In the genomic region with DNA sequence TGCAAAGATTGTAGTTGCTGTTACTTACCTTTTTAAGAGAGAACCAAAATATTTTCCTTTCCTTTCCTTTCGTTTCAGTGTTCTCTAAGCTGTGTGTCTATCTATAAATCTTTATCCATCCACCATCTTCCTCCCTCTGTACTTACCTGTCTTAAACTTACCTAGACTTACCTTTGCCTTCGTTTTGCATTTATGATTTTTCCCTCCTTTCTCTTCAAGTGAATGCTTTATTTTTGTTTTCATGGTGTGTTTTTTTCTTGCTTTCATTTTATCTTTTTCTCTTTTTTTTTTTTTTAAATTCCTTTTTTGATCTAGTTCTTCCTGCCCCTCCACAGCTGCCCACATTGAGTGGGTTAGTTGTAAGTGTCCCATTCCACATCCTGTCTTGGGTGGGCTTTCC, we compare ENCODE assay signal across 31 cellular contexts. TPM values are rescaled to one million over a fixed set of nuclear protein-coding genes. Genes with fewer than 3 reads are reported as not detected.
DNase-seq lines count a peak whose midpoint lies in the region; ATAC-seq and TF ChIP-seq lines count a peak whose summit lies in the region.
"Had no signal": no experiment of that assay in that cellular context is flagged by ENCODE, and none has a peak within 500 bp of the region (broad histone marks: within the 10 kb centered on the region; RNA-seq: fewer than 3 reads in every experiment).

No MANE protein-coding gene starts in this region.

- no peaks in the 10 kb centered on the region for H3F3A ChIP-seq in PC-9 (ENCODE audit: insufficient read depth, low read depth)

- BruUV-seq in PC-9 (replicated peaks; lab: Mats Ljungman, UMichigan) = no TSS peak

- H3K4me1 ChIP-seq in PC-9 (replicated peaks; ENCODE audit: insufficient read depth) = no peaks in the 10 kb centered on the region

- H3K27me3 Mint-ChIP-seq in activated CD4-positive, alpha-beta T cell treated with anti-CD3 and anti-CD28 coated beads, Interleukin-2, amount 10 ng/mL, durations not matched to agents 7 days and 5 days = no peaks in the 10 kb centered on the region
- H3K27me3 Mint-ChIP-seq in CD4-positive, alpha-beta T cell = no peaks in the 10 kb centered on the region
- H3K27me3 Mint-ChIP-seq in activated T-helper 1 cell treated with anti-CD3 and anti-CD28 coated beads, Interleukin-12 subunit alpha, Interleukin-12 subunit beta, Interleukin-2, Interleukin-4 antibody, amounts not matched to agents 30 ng/mL and 10 ng/mL and 1 ng/mL, durations not matched to agents 14 hours and 24 hours and 36 hours (ENCODE audit: insufficient read depth) = no peaks in the 10 kb centered on the region
- no peaks in the 10 kb centered on the region for H3K27me3 Mint-ChIP-seq in naive thymus-derived CD8-positive, alpha-beta T cell
- H3K27me3 Mint-ChIP-seq: activated CD8-positive, alpha-beta memory T cell treated with anti-CD3 and anti-CD28 coated beads, Interleukin-2, amount 10 ng/mL, durations not matched to agents 7 days and 5 days; effector memory CD8-positive, alpha-beta T cell; progenitor cell of endocrine pancreas had no signal

- no peak for TF ChIP-seq CTCF in CD4-positive, alpha-beta T cell (IDR thresholded peaks at IDR 0.05)
- TF ChIP-seq CTCF in PC-9 (conservative IDR thresholded peaks at IDR 0.05) = no peak

- no peaks in the 10 kb centered on the region for H3K9me3 ChIP-seq in CD4-positive, alpha-beta T cell (ENCODE audit: control insufficient read depth, low read length)
- H3K9me3 ChIP-seq in PC-9 (ENCODE audit: insufficient read depth, low read depth) = no peaks in the 10 kb centered on the region
- H3K9me3 ChIP-seq: left lung, upper lobe of left lung had no signal

- intact Hi-C loops in CD4-positive, alpha-beta T cell (cut with DNase I, micrococcal nuclease) = no loop called here
- intact Hi-C loops in activated T-helper 1 cell treated with anti-CD3 and anti-CD28 coated beads, Interleukin-12 subunit alpha, Interleukin-12 subunit beta, Interleukin-2, Interleukin-4 antibody, amounts not matched to agents 30 ng/mL and 10 ng/mL and 1 ng/mL, durations not matched to agents 14 hours and 24 hours and 36 hours (cut with micrococcal nuclease) = no loop called here
- intact Hi-C loops in PC-9 (cut with micrococcal nuclease; ENCODE audit: unreplicated experiment) (no loop called here), Right ventricle myocardium superior (cut with DNase I) (no loop called here)

- H3K27me3 ChIP-seq in CD4-positive, alpha-beta T cell (ENCODE audit: control insufficient read depth, insufficient read depth, low read length) = no peaks in the 10 kb centered on the region
- no peaks in the 10 kb centered on the region for H3K27me3 ChIP-seq in PC-9 (ENCODE audit: insufficient read depth, low read depth)
- H3K27me3 ChIP-seq: left lung, upper lobe of left lung had no signal

- H3K9me3 Mint-ChIP-seq in activated CD4-positive, alpha-beta T cell treated with anti-CD3 and anti-CD28 coated beads, Interleukin-2, amount 10 ng/mL, durations not matched to agents 7 days and 5 days = no peaks in the 10 kb centered on the region
- no peaks in the 10 kb centered on the region for H3K9me3 Mint-ChIP-seq in CD4-positive, alpha-beta T cell
- no peaks in the 10 kb centered on the region for H3K9me3 Mint-ChIP-seq in activated T-helper 1 cell treated with anti-CD3 and anti-CD28 coated beads, Interleukin-12 subunit alpha, Interleukin-12 subunit beta, Interleukin-2, Interleukin-4 antibody, amounts not matched to agents 30 ng/mL and 10 ng/mL and 1 ng/mL, durations not matched to agents 14 hours and 24 hours and 36 hours
- H3K9me3 Mint-ChIP-seq in naive thymus-derived CD8-positive, alpha-beta T cell = no peaks in the 10 kb centered on the region
- H3K9me3 Mint-ChIP-seq: effector memory CD8-positive, alpha-beta T cell; GM23338 had no signal

- peaks cover 40% of the 10 kb centered on the region for H3K4me1 Mint-ChIP-seq in activated CD4-positive, alpha-beta T cell treated with anti-CD3 and anti-CD28 coated beads, Interleukin-2, amount 10 ng/mL, durations not matched to agents 7 days and 5 days
- H3K4me1 Mint-ChIP-seq in CD4-positive, alpha-beta T cell (ENCODE audit: low read depth) = peaks cover 91% of the 10 kb centered on the region
- H3K4me1 Mint-ChIP-seq in activated T-helper 1 cell treated with anti-CD3 and anti-CD28 coated beads, Interleukin-12 subunit alpha, Interleukin-12 subunit beta, Interleukin-2, Interleukin-4 antibody, amounts not matched to agents 30 ng/mL and 10 ng/mL and 1 ng/mL, durations not matched to agents 14 hours and 24 hours and 36 hours (ENCODE audit: low read depth) = peaks cover 37% of the 10 kb centered on the region
- H3K4me1 Mint-ChIP-seq in naive thymus-derived CD8-positive, alpha-beta T cell = peaks cover 33 to 87% (median 73%) of the 10 kb centered on the region in 4 donors

- no peak overlapping the region for H3K4me2 ChIP-seq in PC-9
- H3K4me2 ChIP-seq: GM23338 had no signal

- H3K36me3 Mint-ChIP-seq in activated CD4-positive, alpha-beta T cell treated with anti-CD3 and anti-CD28 coated beads, Interleukin-2, amount 10 ng/mL, durations not matched to agents 7 days and 5 days (ENCODE audit: low read depth) = peaks cover 9% of the 10 kb centered on the region
- peaks cover 9% of the 10 kb centered on the region for H3K36me3 Mint-ChIP-seq in CD4-positive, alpha-beta T cell (ENCODE audit: low read depth)
- peaks cover 4% of the 10 kb centered on the region for H3K36me3 Mint-ChIP-seq in activated T-helper 1 cell treated with anti-CD3 and anti-CD28 coated beads, Interleukin-12 subunit alpha, Interleukin-12 subunit beta, Interleukin-2, Interleukin-4 antibody, amounts not matched to agents 30 ng/mL and 10 ng/mL and 1 ng/mL, durations not matched to agents 14 hours and 24 hours and 36 hours (ENCODE audit: low read depth)
- H3K36me3 Mint-ChIP-seq in naive thymus-derived CD8-positive, alpha-beta T cell = peaks cover 0 to 5% (median 2%) of the 10 kb centered on the region in 3 donors

- POLR2A ChIA-PET in activated CD4-positive, alpha-beta T cell treated with anti-CD3 and anti-CD28 coated beads, Interleukin-2, amount 10 ng/mL, durations not matched to agents 7 days and 5 days (lab: Charles Lee) = interaction anchor here (0.6 kb wide), 1 partner anchor 255 kb away, joined by 8 read pairs; no protein-coding TSS in a partner anchor
- POLR2A ChIA-PET in CD4-positive, alpha-beta T cell (lab: Charles Lee) = interaction anchor here (1.1 to 1.5 kb wide), 2 partner anchors 16 to 23 kb away, joined by 3 to 6 read pairs; no protein-coding TSS in a partner anchor
- POLR2A ChIA-PET in naive thymus-derived CD8-positive, alpha-beta T cell (lab: Charles Lee) = no interaction called here
- POLR2A ChIA-PET in PC-9 (lab: Charles Lee; ENCODE audit: unreplicated experiment) = no interaction called here

- H2AFZ ChIP-seq in PC-9 = no peak overlapping the region
- H2AFZ ChIP-seq: GM23338 had no signal

- H3K27ac Mint-ChIP-seq in activated CD4-positive, alpha-beta T cell treated with anti-CD3 and anti-CD28 coated beads, Interleukin-2, amount 10 ng/mL, durations not matched to agents 7 days and 5 days = peak overlapping the region; percentile 33
- peak overlapping the region; percentile 3 for H3K27ac Mint-ChIP-seq in CD4-positive, alpha-beta T cell
- peak overlapping the region; percentile 36 for H3K27ac Mint-ChIP-seq in activated T-helper 1 cell treated with anti-CD3 and anti-CD28 coated beads, Interleukin-12 subunit alpha, Interleukin-12 subunit beta, Interleukin-2, Interleukin-4 antibody, amounts not matched to agents 30 ng/mL and 10 ng/mL and 1 ng/mL, durations not matched to agents 14 hours and 24 hours and 36 hours
- peak overlapping the region; percentile 4 to 92 (median 66) for H3K27ac Mint-ChIP-seq in naive thymus-derived CD8-positive, alpha-beta T cell
- H3K27ac Mint-ChIP-seq: activated CD8-positive, alpha-beta memory T cell treated with anti-CD3 and anti-CD28 coated beads, Interleukin-2, amount 10 ng/mL, durations not matched to agents 7 days and 5 days; progenitor cell of endocrine pancreas had no signal

- ATAC-seq in CD4-positive, alpha-beta T cell (ENCODE audit: poor library complexity) = no peak
- no peak for ATAC-seq in naive thymus-derived CD8-positive, alpha-beta T cell
- no peak for ATAC-seq in Right ventricle myocardium superior (ENCODE audit: poor library complexity)
- ATAC-seq: activated CD8-positive, alpha-beta memory T cell treated with anti-CD3 and anti-CD28 coated beads, Interleukin-2, amount 10 ng/mL, durations not matched to agents 7 days and 5 days; effector memory CD8-positive, alpha-beta T cell; GM23338; left lung; sciatic nerve had no signal

- no peak for DNase-seq in activated CD4-positive, alpha-beta T cell treated with anti-CD3 and anti-CD28 coated beads, Interleukin-2, amount 10 ng/mL, durations not matched to agents 7 days and 5 days
- DNase-seq in activated CD4-positive, alpha-beta T cell treated with anti-CD3 and anti-CD28 coated beads, Interleukin-2, amount 50 U/mL, for 48 hours = no peak
- DNase-seq in CD4-positive, alpha-beta T cell = no peak
- no peak for DNase-seq in activated T-helper 1 cell treated with anti-CD3 and anti-CD28 coated beads, Interleukin-12 subunit alpha, Interleukin-12 subunit beta, Interleukin-2, Interleukin-4 antibody, amounts not matched to agents 30 ng/mL and 10 ng/mL and 1 ng/mL, durations not matched to agents 14 hours and 24 hours and 36 hours (ENCODE audit: low spot score)
- no peak for DNase-seq in naive thymus-derived CD8-positive, alpha-beta T cell
- DNase-seq in NCI-H2171 (lab: John Stamatoyannopoulos, UW) (no peak), PC-9 (no peak), Right ventricle myocardium superior (no peak)
- DNase-seq: activated CD4-positive, alpha-beta T cell treated with anti-CD3 and anti-CD28 coated beads for 48 hours; activated CD8-positive, alpha-beta memory T cell treated with anti-CD3 and anti-CD28 coated beads, Interleukin-2, amount 10 ng/mL, durations not matched to agents 7 days and 5 days; cortex of kidney; effector memory CD8-positive, alpha-beta T cell; erythroblast; IMR-90; left lung; mesendoderm; MV-4-11; NCI-H1436; NCI-H2081; NCI-H226; NCI-H526 treated with DMSO at 0.1 percent for 48 hours; NK-92 treated with Interleukin-12 subunit alpha and Interleukin-12 subunit beta, amount 100 ng/mL, for 24 hours; nucleus accumbens; SIG-M5; stimulated activated CD4-positive, alpha-beta T cell treated with anti-CD3 and anti-CD28 coated beads, Interleukin-12 subunit alpha, Interleukin-12 subunit beta, amount 100 ng/mL, for 4 hours; stimulated activated CD4-positive, alpha-beta T cell treated with anti-CD3 and anti-CD28 coated beads, Interleukin-2, amount 100 ng/mL, for 48 hours; upper lobe of left lung had no signal

- H3K4me3 Mint-ChIP-seq in activated CD4-positive, alpha-beta T cell treated with anti-CD3 and anti-CD28 coated beads, Interleukin-2, amount 10 ng/mL, durations not matched to agents 7 days and 5 days = no peak overlapping the region
- peak overlapping the region; percentile 2 for H3K4me3 Mint-ChIP-seq in CD4-positive, alpha-beta T cell
- no peak overlapping the region for H3K4me3 Mint-ChIP-seq in activated T-helper 1 cell treated with anti-CD3 and anti-CD28 coated beads, Interleukin-12 subunit alpha, Interleukin-12 subunit beta, Interleukin-2, Interleukin-4 antibody, amounts not matched to agents 30 ng/mL and 10 ng/mL and 1 ng/mL, durations not matched to agents 14 hours and 24 hours and 36 hours
- H3K4me3 Mint-ChIP-seq in naive thymus-derived CD8-positive, alpha-beta T cell = peak overlapping the region in 9 of 10 donors; percentile 41 to 71 (median 50)
- H3K4me3 Mint-ChIP-seq: activated CD8-positive, alpha-beta memory T cell treated with anti-CD3 and anti-CD28 coated beads, Interleukin-2, amount 10 ng/mL, durations not matched to agents 7 days and 5 days; CD14-positive monocyte; GM23338 had no signal

- no peak overlapping the region for H3K27ac ChIP-seq in CD4-positive, alpha-beta T cell (ENCODE audit: low read depth, low read length)
- no peak overlapping the region for H3K27ac ChIP-seq in PC-9
- H3K27ac ChIP-seq: left lung, upper lobe of left lung had no signal

- H3K9me2 ChIP-seq in PC-9 (ENCODE audit: insufficient read depth) = no peaks in the 10 kb centered on the region

- CTCF ChIA-PET in activated CD4-positive, alpha-beta T cell treated with anti-CD3 and anti-CD28 coated beads, Interleukin-2, amount 10 ng/mL, durations not matched to agents 7 days and 5 days (lab: Charles Lee) = no interaction called here
- CTCF ChIA-PET in CD4-positive, alpha-beta T cell (lab: Charles Lee) = interaction anchor here (0.5 to 1.0 kb wide), 2 partner anchors 16 to 34 kb away, joined by 3 read pairs; no protein-coding TSS in a partner anchor
- CTCF ChIA-PET in PC-9 (lab: Charles Lee) = no interaction called here

- H3K4me3 ChIP-seq in PC-9 = no peak overlapping the region
- H3K4me3 ChIP-seq: GM23338, left lung, upper lobe of left lung had no signal

- H4K20me1 ChIP-seq in PC-9 (ENCODE audit: insufficient read depth) = peaks cover 9% of the 10 kb centered on the region; the same call in 1 of the 2 replicates

- H3K36me3 ChIP-seq in PC-9 (ENCODE audit: low read depth) = no peaks in the 10 kb centered on the region
- H3K36me3 ChIP-seq: left lung, upper lobe of left lung had no signal

- peaks cover 85% of the 10 kb centered on the region for H3K79me2 ChIP-seq in PC-9 (ENCODE audit: low read depth)

RNA-seq across cellular contexts. Expression of gene ARID1B, which starts 26.2 kb away (rescaled TPM):
- 10 to 100 TPM; 76.8 to 89.6 TPM for total RNA-seq in activated CD4-positive, alpha-beta T cell treated with anti-CD3 and anti-CD28 coated beads, Interleukin-2, amount 10 ng/mL, durations not matched to agents 7 days and 5 days
- 100 to 1,000 TPM; 120 to 125 TPM for total RNA-seq in CD4-positive, alpha-beta T cell
- 73.6 and 79.1 TPM in 2 replicates for total RNA-seq in activated T-helper 1 cell treated with anti-CD3 and anti-CD28 coated beads, Interleukin-12 subunit alpha, Interleukin-12 subunit beta, Interleukin-2, Interleukin-4 antibody, amounts not matched to agents 30 ng/mL and 10 ng/mL and 1 ng/mL, durations not matched to agents 14 hours and 24 hours and 36 hours
- total RNA-seq in naive thymus-derived CD8-positive, alpha-beta T cell = 100 to 1,000 TPM; 119 to 122 TPM
- 10 to 100 TPM in 2 of 3 donors, 1 to 10 TPM in 1; 9.0 to 18.6 (median 11.2) TPM for polyA plus RNA-seq in naive thymus-derived CD8-positive, alpha-beta T cell
- total RNA-seq in PC-9 (2021) (38.8 and 42.8 TPM in 2 replicates), Right ventricle myocardium superior (49.2 TPM)

Comparison
In these comparisons a context has a peak if more than half of its experiments do, and no peak if none do; other contexts are left out.
1. H3K27ac Mint-ChIP-seq: peak in every context shown above with its lines; median percentile 66 in naive thymus-derived CD8-positive, alpha-beta T cell; 36 in activated T-helper 1 cell treated with anti-CD3 and anti-CD28 coated beads, Interleukin-12 subunit alpha, Interleukin-12 subunit beta, Interleukin-2, Interleukin-4 antibody, amounts not matched to agents 30 ng/mL and 10 ng/mL and 1 ng/mL, durations not matched to agents 14 hours and 24 hours and 36 hours; 33 in activated CD4-positive, alpha-beta T cell treated with anti-CD3 and anti-CD28 coated beads, Interleukin-2, amount 10 ng/mL, durations not matched to agents 7 days and 5 days; 3 in CD4-positive, alpha-beta T cell.
2. H3K4me3 Mint-ChIP-seq: peak in CD4-positive, alpha-beta T cell (single experiment) and naive thymus-derived CD8-positive, alpha-beta T cell (9 of 10); none in activated CD4-positive, alpha-beta T cell treated with anti-CD3 and anti-CD28 coated beads, Interleukin-2, amount 10 ng/mL, durations not matched to agents 7 days and 5 days (single experiment) and activated T-helper 1 cell treated with anti-CD3 and anti-CD28 coated beads, Interleukin-12 subunit alpha, Interleukin-12 subunit beta, Interleukin-2, Interleukin-4 antibody, amounts not matched to agents 30 ng/mL and 10 ng/mL and 1 ng/mL, durations not matched to agents 14 hours and 24 hours and 36 hours (single experiment).
3. POLR2A ChIA-PET loops: an anchor here in activated CD4-positive, alpha-beta T cell treated with anti-CD3 and anti-CD28 coated beads, Interleukin-2, amount 10 ng/mL, durations not matched to agents 7 days and 5 days (0.6 kb wide) and CD4-positive, alpha-beta T cell (1.1 to 1.5 kb wide); none called in naive thymus-derived CD8-positive, alpha-beta T cell and PC-9.